ENCODE assay signal across 22 cellular contexts in genomic region chr13:51577690-51578089, GRCh38. TPM values are rescaled to one million over a fixed set of nuclear protein-coding genes. Genes with fewer than 3 reads are reported as not detected.
DNase-seq lines count a peak whose midpoint lies in the region; ATAC-seq, FAIRE-seq and TF ChIP-seq lines count a peak whose summit lies in the region.
"Had no signal": no experiment of that assay in that cellular context is flagged by ENCODE, and none has a peak within 500 bp of the region (broad histone marks: within the 10 kb centered on the region; RNA-seq: fewer than 3 reads in every experiment).

No MANE protein-coding gene starts in this region.

- peaks cover 23% of the 10 kb centered on the region for H3K4me1 ChIP-seq in suprapubic skin

- no peak for TF ChIP-seq POLR2A in suprapubic skin (IDR thresholded peaks at IDR 0.05)

- TF ChIP-seq EP300 in suprapubic skin (IDR thresholded peaks at IDR 0.05): no peak

- H3K27ac ChIP-seq in RWPE1 (peak overlapping the region; percentile 75; the same call in 1 of the 2 replicates), suprapubic skin (peak overlapping the region; percentile 35)
- H3K27ac ChIP-seq: BLaER1 treated with 17β-estradiol and CSF1 and Interleukin-3, amounts not matched to agents 10 nM and 100 nM; SK-N-MC had no signal

- H3K36me3 Mint-ChIP-seq in mesothelial cell of epicardium: no peaks in the 10 kb centered on the region
- H3K36me3 Mint-ChIP-seq: CD4-positive, alpha-beta memory T cell; IgD-negative memory B cell had no signal

- FAIRE-seq in bronchial epithelial cell (lab: Jason Lieb, UNC): no peak
- FAIRE-seq: GM12878 had no signal

- H3K36me3 ChIP-seq in bronchial epithelial cell (ENCODE audit: control insufficient read depth, insufficient read depth, low read length): no peaks in the 10 kb centered on the region
- H3K36me3 ChIP-seq in suprapubic skin: no peaks in the 10 kb centered on the region
- H3K36me3 ChIP-seq: BLaER1 treated with 17β-estradiol and CSF1 and Interleukin-3, amounts not matched to agents 10 nM and 100 nM had no signal

- H3K27me3 Mint-ChIP-seq in mesothelial cell of epicardium (ENCODE audit: low read depth): peaks cover 3% of the 10 kb centered on the region
- H3K27me3 Mint-ChIP-seq: IgD-negative memory B cell had no signal

- CTCF ChIA-PET in RWPE1 (lab: Yijun Ruan, JAX): no interaction called here

- no peaks in the 10 kb centered on the region for H3K9me3 ChIP-seq in suprapubic skin
- H3K9me3 ChIP-seq: BLaER1 treated with 17β-estradiol and CSF1 and Interleukin-3, amounts not matched to agents 10 nM and 100 nM; Caco-2 had no signal

- H3K9me3 Mint-ChIP-seq in mesothelial cell of epicardium: peaks cover 4% of the 10 kb centered on the region
- H3K9me3 Mint-ChIP-seq: H9, HFFc6, IgD-negative memory B cell had no signal

- H3K4me3 ChIP-seq in bronchial epithelial cell (ENCODE audit: low read depth, low read length): no peak overlapping the region
- no peak overlapping the region for H3K4me3 ChIP-seq in suprapubic skin
- H3K4me3 ChIP-seq: BLaER1 treated with 17β-estradiol and CSF1 and Interleukin-3, amounts not matched to agents 10 nM and 100 nM; GM12878; SK-N-MC had no signal

- no peak for ATAC-seq in HG03135 (IDR thresholded peaks at IDR 0.05; ENCODE audit: unreplicated experiment)
- ATAC-seq: GM12878 had no signal

- H3K27me3 ChIP-seq in bronchial epithelial cell (ENCODE audit: control insufficient read depth, insufficient read depth, low read length): no peaks in the 10 kb centered on the region
- no peaks in the 10 kb centered on the region for H3K27me3 ChIP-seq in suprapubic skin
- H3K27me3 ChIP-seq: BLaER1 treated with 17β-estradiol and CSF1 and Interleukin-3, amounts not matched to agents 10 nM and 100 nM had no signal

- no peak overlapping the region for H3K4me3 Mint-ChIP-seq in mesothelial cell of epicardium
- H3K4me3 Mint-ChIP-seq: CD4-positive, alpha-beta memory T cell; H9; HFFc6; IgD-negative memory B cell had no signal

- DNase-seq in RWPE1 (ENCODE audit: low spot score) (no peak), bronchial epithelial cell (ENCODE audit: low read depth) (peak; percentile 82), mesothelial cell of epicardium (ENCODE audit: low spot score in 2 of 2, unreplicated experiment in 2 of 2) (no peak), suprapubic skin (ENCODE audit: low spot score in 2 of 2) (no peak), NCI-H2081 (lab: John Stamatoyannopoulos, UW) (no peak), OCI-M1 (lab: John Stamatoyannopoulos, UW) (no peak)
- DNase-seq: Caco-2; CD4-positive, alpha-beta memory T cell; DND-41; H9; HFFc6; Karpas-422; NCI-H1417; NCI-H1694 treated with DMSO at 0.1 percent for 48 hours; NCI-H2107; SHP77 treated with DMSO at 0.1 percent for 48 hours; SW 1271 had no signal

- POLR2A ChIA-PET in RWPE1 (lab: Yijun Ruan, JAX; ENCODE audit: low non-redundant PET): no interaction called here

- 59% methylated on average over 4 of the region's 4 CpGs for WGBS in suprapubic skin

- peak overlapping the region; percentile 8 for H3K27ac Mint-ChIP-seq in mesothelial cell of epicardium
- H3K27ac Mint-ChIP-seq: CD4-positive, alpha-beta memory T cell; H9; HFFc6; IgD-negative memory B cell had no signal

- no peak for TF ChIP-seq CTCF in RWPE1 (conservative IDR thresholded peaks at IDR 0.05; ENCODE audit: low read depth)
- TF ChIP-seq CTCF in bronchial epithelial cell (IDR thresholded peaks at IDR 0.05; ENCODE audit: insufficient read depth, low read length, severe bottlenecking): no peak
- TF ChIP-seq CTCF in mesothelial cell of epicardium (IDR thresholded peaks at IDR 0.05; ENCODE audit: unreplicated experiment): no peak
- TF ChIP-seq CTCF in suprapubic skin (IDR thresholded peaks at IDR 0.05): no peak

- H3K4me1 Mint-ChIP-seq in mesothelial cell of epicardium: peaks cover 15% of the 10 kb centered on the region

RNA-seq across cellular contexts. Expression of gene WDFY2, which starts 6.6 kb away (rescaled TPM):
- total RNA-seq in bronchial epithelial cell (11.3 and 19.5 TPM in 2 replicates), mesothelial cell of epicardium (12.1 to 12.4 TPM (median 12.1 TPM) in 3 replicates), suprapubic skin (10 to 100 TPM; 35.3 to 99.2 (median 40.4) TPM)
